Comparison of ENCODE assay signal across 23 cellular contexts in the genomic region with DNA sequence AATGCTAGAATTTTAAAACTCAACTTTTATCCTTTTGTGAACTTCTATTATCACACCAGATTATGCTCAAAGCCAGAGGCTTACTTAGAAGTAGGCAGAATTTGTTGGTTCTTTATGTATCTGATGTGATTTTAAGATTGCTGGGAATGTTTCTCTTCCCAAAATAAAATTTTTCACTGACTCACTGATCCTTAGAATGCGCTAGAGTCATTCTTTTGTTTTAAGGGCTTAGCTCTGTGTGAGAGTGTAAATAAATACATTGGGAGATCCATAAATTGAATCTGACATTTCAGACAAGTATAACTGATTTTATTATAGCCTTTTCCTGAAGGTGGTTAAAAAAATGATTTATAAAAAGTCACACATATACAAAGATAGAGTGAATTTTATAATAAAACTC.
DNase-seq lines count a peak whose midpoint lies in the region; ATAC-seq and TF ChIP-seq lines count a peak whose summit lies in the region.
"Had no signal": no experiment of that assay in that cellular context is flagged by ENCODE, and none has a peak within 500 bp of the region (broad histone marks: within the 10 kb centered on the region; RNA-seq: fewer than 3 reads in every experiment).

No MANE protein-coding gene starts in this region.

- no peak for TF ChIP-seq POLR2A in breast epithelium (IDR thresholded peaks at IDR 0.05)

- H3K4me1 Mint-ChIP-seq in MCF 10A (ENCODE audit: insufficient read depth, unreplicated experiment) = peaks cover 16% of the 10 kb centered on the region
- H3K4me1 Mint-ChIP-seq: activated naive CD4-positive, alpha-beta T cell treated with anti-CD3 and anti-CD28 coated beads, Interleukin-2, amount 50 U/mL, for 24 hours; memory B cell; T-helper 17 cell had no signal

- CTCF ChIA-PET in MCF 10A (lab: Yijun Ruan, JAX) = interaction anchor here (0.6 kb wide), 1 partner anchor 126 kb away, joined by 5 read pairs; no protein-coding TSS in a partner anchor

- peak overlapping the region; percentile 88 for H3K27ac Mint-ChIP-seq in MCF 10A (ENCODE audit: low read depth, unreplicated experiment)
- H3K27ac Mint-ChIP-seq: activated CD8-positive, alpha-beta T cell treated with anti-CD3 and anti-CD28 coated beads, Interleukin-2, amount 10 ng/mL, durations not matched to agents 7 days and 5 days; activated naive CD4-positive, alpha-beta T cell treated with anti-CD3 and anti-CD28 coated beads, Interleukin-2, amount 50 U/mL, for 24 hours; memory B cell; T-helper 17 cell had no signal

- TF ChIP-seq CTCF in MCF 10A (IDR thresholded peaks at IDR 0.05; ENCODE audit: unreplicated experiment) (no peak), breast epithelium (IDR thresholded peaks at IDR 0.05) (no peak), astrocyte of the spinal cord (IDR thresholded peaks at IDR 0.05; ENCODE audit: low read depth, low read length) (no peak), fibroblast of villous mesenchyme (IDR thresholded peaks at IDR 0.05; ENCODE audit: insufficient read depth, low read depth, low read length) (no peak)

- DNase-seq in MCF 10A (ENCODE audit: unreplicated experiment) (peak; percentile 16), breast epithelium (ENCODE audit: low spot score in 2 of 2) (no peak), astrocyte of the spinal cord (ENCODE audit: low read depth, low spot score) (peak; percentile 22), fibroblast of villous mesenchyme (ENCODE audit: low read depth) (peak; percentile 14), head of caudate nucleus (no peak)
- DNase-seq: activated CD4-positive, CD25-positive, alpha-beta regulatory T cell; activated CD8-positive, alpha-beta T cell treated with anti-CD3 and anti-CD28 coated beads, Interleukin-2, amount 10 ng/mL, durations not matched to agents 7 days and 5 days; activated T-cell treated with anti-CD3 and anti-CD28 coated beads, Interleukin-2, amount 50 U/mL, for 4 hours; DMS 273 treated with DMSO at 0.1 percent for 48 hours; hippocampal formation; KBM-7; NCI-H1048; NCI-H2081; Right ventricle myocardium superior; stimulated activated naive CD4-positive, alpha-beta T cell; T-helper 17 cell; transverse colon had no signal

- no TSS peak for BruUV-seq in MCF 10A (replicated peaks; lab: Mats Ljungman, UMichigan)

- no peaks in the 10 kb centered on the region for H3K36me3 ChIP-seq in breast epithelium
- H3K36me3 ChIP-seq: transverse colon had no signal

- H3K27me3 Mint-ChIP-seq in MCF 10A (ENCODE audit: insufficient read depth, unreplicated experiment) = no peaks in the 10 kb centered on the region
- H3K27me3 Mint-ChIP-seq: activated naive CD4-positive, alpha-beta T cell treated with anti-CD3 and anti-CD28 coated beads, Interleukin-2, amount 50 U/mL, for 24 hours; memory B cell; T-helper 17 cell had no signal

- intact Hi-C loops in MCF 10A (cut with micrococcal nuclease) (no loop called here), breast epithelium (cut with DNase I; ENCODE audit: low total_unique reads) (no loop called here), head of caudate nucleus (cut with DNase I) (no loop called here)

- H3K27me3 ChIP-seq in breast epithelium = no peaks in the 10 kb centered on the region
- H3K27me3 ChIP-seq: transverse colon had no signal

- H3K36me3 Mint-ChIP-seq in MCF 10A (ENCODE audit: insufficient read depth, unreplicated experiment) = peaks cover 4% of the 10 kb centered on the region
- H3K36me3 Mint-ChIP-seq: activated naive CD4-positive, alpha-beta T cell treated with anti-CD3 and anti-CD28 coated beads, Interleukin-2, amount 50 U/mL, for 24 hours; memory B cell had no signal

- H3K9me3 Mint-ChIP-seq in MCF 10A (ENCODE audit: unreplicated experiment) = peaks cover under 1% of the 10 kb centered on the region
- H3K9me3 Mint-ChIP-seq: activated naive CD4-positive, alpha-beta T cell treated with anti-CD3 and anti-CD28 coated beads, Interleukin-2, amount 50 U/mL, for 24 hours had no signal

- POLR2A ChIA-PET in MCF 10A (lab: Yijun Ruan, JAX) = interaction anchor here (1.6 to 2.1 kb wide), 2 partner anchors 34 to 101 kb away, joined by 6 read pairs; a partner anchor contains a TSS

- no peak for ATAC-seq in HG03442 (IDR thresholded peaks at IDR 0.05; ENCODE audit: unreplicated experiment)
- ATAC-seq in HG03095 (IDR thresholded peaks at IDR 0.05; ENCODE audit: unreplicated experiment) = no peak
- ATAC-seq in HG03342 (IDR thresholded peaks at IDR 0.05; ENCODE audit: unreplicated experiment) = no peak
- ATAC-seq: activated CD8-positive, alpha-beta T cell treated with anti-CD3 and anti-CD28 coated beads, Interleukin-2, amount 10 ng/mL, durations not matched to agents 7 days and 5 days; activated T-cell treated with anti-CD3 and anti-CD28 coated beads, Interleukin-2, amount 50 U/mL, for 4 hours; T-helper 17 cell had no signal

- in situ Hi-C loops in astrocyte of the spinal cord (cut with HindIII; ENCODE audit: low sequenced_read_pairs) = no loop called here

- no peak overlapping the region for H3K27ac ChIP-seq in breast epithelium
- H3K27ac ChIP-seq: C4-2B, transverse colon had no signal

- H3K9me3 ChIP-seq in breast epithelium = no peaks in the 10 kb centered on the region
- H3K9me3 ChIP-seq: transverse colon had no signal

- H3K4me1 ChIP-seq in breast epithelium = no peaks in the 10 kb centered on the region

- no peak overlapping the region for H3K4me3 ChIP-seq in breast epithelium
- H3K4me3 ChIP-seq in astrocyte of the spinal cord (ENCODE audit: low read depth, low read length) = no peak overlapping the region
- H3K4me3 ChIP-seq in fibroblast of villous mesenchyme (ENCODE audit: low read depth, low read length) = no peak overlapping the region
- H3K4me3 ChIP-seq: transverse colon had no signal

- H3K4me3 Mint-ChIP-seq in MCF 10A (ENCODE audit: unreplicated experiment) = no peak overlapping the region
- H3K4me3 Mint-ChIP-seq: activated CD8-positive, alpha-beta T cell treated with anti-CD3 and anti-CD28 coated beads, Interleukin-2, amount 10 ng/mL, durations not matched to agents 7 days and 5 days; activated naive CD4-positive, alpha-beta T cell treated with anti-CD3 and anti-CD28 coated beads, Interleukin-2, amount 50 U/mL, for 24 hours; activated T-cell treated with anti-CD3 and anti-CD28 coated beads, Interleukin-2, amount 50 U/mL, for 4 hours; memory B cell; T-helper 17 cell had no signal

Comparison
In these comparisons a context has a peak if more than half of its experiments do, and no peak if none do; other contexts are left out.
1. DNase-seq: peak in MCF 10A (single experiment), astrocyte of the spinal cord (single experiment) and fibroblast of villous mesenchyme (single experiment); none in breast epithelium (0 of 2) and head of caudate nucleus (0 of 42).